In the genomic region with DNA sequence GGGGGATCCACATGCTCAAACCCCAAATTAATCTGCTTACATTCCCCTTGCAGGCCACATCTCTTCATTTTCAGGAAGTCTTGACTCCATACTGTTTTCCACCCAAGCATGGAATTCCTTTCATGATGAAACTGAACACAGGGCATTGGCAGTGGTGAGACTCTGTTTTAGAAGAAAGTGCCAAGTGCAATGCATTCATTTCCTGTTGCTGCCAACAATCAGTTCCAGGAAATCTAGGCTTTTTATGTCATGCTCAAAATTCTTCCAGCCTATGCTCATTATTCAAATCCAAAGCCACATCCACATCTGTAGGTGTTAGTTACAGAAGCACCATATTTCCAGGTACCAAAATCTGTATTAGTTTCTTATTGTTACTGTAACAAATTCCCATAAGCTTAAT, we compare ENCODE assay signal across 25 cellular contexts. TPM values are rescaled to one million over a fixed set of nuclear protein-coding genes. Genes with fewer than 3 reads are reported as not detected.
DNase-seq lines count a peak whose midpoint lies in the region; ATAC-seq and TF ChIP-seq lines count a peak whose summit lies in the region.
"Had no signal": no experiment of that assay in that cellular context is flagged by ENCODE, and none has a peak within 500 bp of the region (broad histone marks: within the 10 kb centered on the region; RNA-seq: fewer than 3 reads in every experiment).

No MANE protein-coding gene starts in this region.

- ATAC-seq in SK-N-SH treated with all-trans-retinoic acid at 6 μM for 48 hours (no peak), thoracic aorta (ENCODE audit: insufficient number of reproducible peaks, low FRiP score, low read depth) (peak; percentile 48)
- ATAC-seq: activated T-cell treated with anti-CD3 and anti-CD28 coated beads, Interleukin-2, amount 50 U/mL, for 4 hours; stimulated activated naive CD8-positive, alpha-beta T cell treated with anti-CD3 and anti-CD28 coated beads, Interleukin-15, Interleukin-2, amounts not matched to agents 100 U/mL and 50 U/mL, for 24 hours had no signal

- no peak overlapping the region for H3K4me3 ChIP-seq in SK-N-SH (ENCODE audit: low read depth in 2 of 2, low read length in 1 of 2)
- H3K4me3 ChIP-seq in ascending aorta: no peak overlapping the region
- no peak overlapping the region for H3K4me3 ChIP-seq in fibroblast of mammary gland (ENCODE audit: control insufficient read depth, low read depth, low read length)
- H3K4me3 ChIP-seq in thoracic aorta: no peak overlapping the region
- H3K4me3 ChIP-seq: spleen, tibial nerve had no signal

- no peak overlapping the region for H3K9ac ChIP-seq in SK-N-SH

- POLR2A ChIA-PET in SK-N-SH (lab: Yijun Ruan, JAX): no interaction called here

- H3K27me3 ChIP-seq in SK-N-SH (ENCODE audit: insufficient read depth): no peaks in the 10 kb centered on the region
- no peaks in the 10 kb centered on the region for H3K27me3 ChIP-seq in ascending aorta
- no peaks in the 10 kb centered on the region for H3K27me3 ChIP-seq in thoracic aorta (replicated peaks; ENCODE audit: insufficient read depth)
- H3K27me3 ChIP-seq: tibial nerve had no signal

- H3F3A ChIP-seq in SK-N-SH (replicated peaks; ENCODE audit: insufficient read depth): peaks cover 22% of the 10 kb centered on the region

- no peaks in the 10 kb centered on the region for H4K20me1 ChIP-seq in SK-N-SH (ENCODE audit: insufficient read depth)

- H3K36me3 ChIP-seq in SK-N-SH (replicated peaks in 1 of 2; ENCODE audit: control insufficient read depth in 1 of 2, insufficient read depth in 2 of 2, low read length in 1 of 2) (peaks cover 0 to 6% of the 10 kb centered on the region in 2 experiments), ascending aorta (no peaks in the 10 kb centered on the region), thoracic aorta (no peaks in the 10 kb centered on the region)
- H3K36me3 ChIP-seq: spleen, tibial nerve had no signal

- no peaks in the 10 kb centered on the region for H3K9me3 ChIP-seq in SK-N-SH
- no peaks in the 10 kb centered on the region for H3K9me3 ChIP-seq in ascending aorta
- no peaks in the 10 kb centered on the region for H3K9me3 ChIP-seq in thoracic aorta
- H3K9me3 ChIP-seq: spleen, tibial nerve had no signal

- H2AFZ ChIP-seq in SK-N-SH (ENCODE audit: low read depth): no peak overlapping the region

- DNase-seq in SK-N-SH: no peak
- DNase-seq in ascending aorta (ENCODE audit: low spot score in 2 of 2): no peak
- peak; percentile 57 for DNase-seq in fibroblast of mammary gland (ENCODE audit: low read depth)
- DNase-seq in thoracic aorta (ENCODE audit: low spot score): no peak
- no peak for DNase-seq in NCI-H524 (lab: John Stamatoyannopoulos, UW)
- DNase-seq in 8988T: no peak
- DNase-seq in posterior vena cava (ENCODE audit: low spot score): no peak
- DNase-seq: activated naive CD4-positive, alpha-beta T cell; activated T-cell treated with anti-CD3 and anti-CD28 coated beads, Interleukin-2, amount 50 U/mL, for 4 hours; amniotic stem cell; central memory CD4-positive, alpha-beta T cell; COR-L47; DMS79 treated with DMSO at 0.1 percent for 48 hours; NCI-H1694; NCI-H2171 treated with DMSO at 0.1 percent for 48 hours; NCI-H526 treated with DMSO at 0.1 percent for 48 hours; spleen; stimulated activated CD4-positive, alpha-beta T cell treated with anti-CD3 and anti-CD28 coated beads, Interleukin-4, amount 100 ng/mL, for 24 hours; stimulated activated naive CD8-positive, alpha-beta T cell treated with anti-CD3 and anti-CD28 coated beads, Interleukin-15, Interleukin-2, amounts not matched to agents 100 U/mL and 50 U/mL, for 24 hours had no signal

- CTCF ChIA-PET in SK-N-SH (lab: Yijun Ruan, JAX): interaction anchor here (0.6 kb wide), 1 partner anchor 102 kb away, joined by 3 read pairs; no protein-coding TSS in a partner anchor

- H3K27ac ChIP-seq in SK-N-SH (ENCODE audit: low read depth in 2 of 2, low read length in 1 of 2) (peak overlapping the region in 1 of 2 experiments; percentile 32; a peak in 1 of 4 replicates), ascending aorta (peak overlapping the region; percentile 29 to 32), thoracic aorta (peak overlapping the region in 1 of 2 donors; percentile 24)
- H3K27ac ChIP-seq: 22Rv1, spleen had no signal

- peak overlapping the region; percentile 38; the same call in 1 of the 2 replicates for H3K4me2 ChIP-seq in SK-N-SH

- no peak for TF ChIP-seq RAD21 in SK-N-SH (IDR thresholded peaks at IDR 0.05; ENCODE audit: low read length)

- peaks cover 8% of the 10 kb centered on the region; the same call in 1 of the 2 replicates for H3K79me2 ChIP-seq in SK-N-SH (ENCODE audit: insufficient read depth)

- no peaks in the 10 kb centered on the region for H3K9me2 ChIP-seq in SK-N-SH

- H3K4me1 ChIP-seq in SK-N-SH (ENCODE audit: control insufficient read depth in 1 of 2, insufficient read depth in 2 of 2, low read depth in 1 of 2, low read length in 1 of 2) (peaks cover 6 to 13% of the 10 kb centered on the region in 2 experiments; a peak in 2 of 4 replicates), ascending aorta (peaks cover 7 to 19% of the 10 kb centered on the region in 2 donors), thoracic aorta (ENCODE audit: control insufficient read depth in 1 of 2, low read depth in 2 of 2) (peaks cover 12 to 39% of the 10 kb centered on the region in 2 donors)

- intact Hi-C loops in ascending aorta (cut with DNase I): loop anchor here (5.0 to 10.0 kb wide), 2 partner anchors 53 to 1546 kb away; partner anchors contain the start of gene TAF15
- intact Hi-C loops in posterior vena cava (cut with DNase I): no loop called here

- TF ChIP-seq EP300 in SK-N-SH (IDR thresholded peaks at IDR 0.05; ENCODE audit: borderline replicate concordance in 1 of 2, low read depth in 1 of 2, low read length in 1 of 2): 0 out of 4 replicates have a peak, but pooled peaks of 1 of the 2 experiments have one; percentile 22

- no peak for TF ChIP-seq CTCF in SK-N-SH (IDR thresholded peaks at IDR 0.05)
- no peak for TF ChIP-seq CTCF in ascending aorta (IDR thresholded peaks at IDR 0.05)
- TF ChIP-seq CTCF in fibroblast of mammary gland (conservative IDR thresholded peaks at IDR 0.05; ENCODE audit: control insufficient read depth, insufficient read depth, low read depth, low read length): no peak
- no peak for TF ChIP-seq CTCF in thoracic aorta (IDR thresholded peaks at IDR 0.05)

TF ChIP-seq in SK-N-SH treated with all-trans-retinoic acid at 6 μM for 48 hours, 23 proteins besides CTCF, POLR2A, EP300 and RAD21 (continues in another document):
- TF ChIP-seq POU6F1 (CRISPR knock-in tag; IDR thresholded peaks at IDR 0.05; ENCODE audit: borderline replicate concordance, low read depth): no peak
- TF ChIP-seq SNAI2 (CRISPR knock-in tag; IDR thresholded peaks at IDR 0.05): no peak
- TF ChIP-seq ZNF70 (CRISPR knock-in tag; IDR thresholded peaks at IDR 0.05): no peak
- no peak for TF ChIP-seq ZNF8 (CRISPR knock-in tag; IDR thresholded peaks at IDR 0.05)
- TF ChIP-seq, protein P1, sequence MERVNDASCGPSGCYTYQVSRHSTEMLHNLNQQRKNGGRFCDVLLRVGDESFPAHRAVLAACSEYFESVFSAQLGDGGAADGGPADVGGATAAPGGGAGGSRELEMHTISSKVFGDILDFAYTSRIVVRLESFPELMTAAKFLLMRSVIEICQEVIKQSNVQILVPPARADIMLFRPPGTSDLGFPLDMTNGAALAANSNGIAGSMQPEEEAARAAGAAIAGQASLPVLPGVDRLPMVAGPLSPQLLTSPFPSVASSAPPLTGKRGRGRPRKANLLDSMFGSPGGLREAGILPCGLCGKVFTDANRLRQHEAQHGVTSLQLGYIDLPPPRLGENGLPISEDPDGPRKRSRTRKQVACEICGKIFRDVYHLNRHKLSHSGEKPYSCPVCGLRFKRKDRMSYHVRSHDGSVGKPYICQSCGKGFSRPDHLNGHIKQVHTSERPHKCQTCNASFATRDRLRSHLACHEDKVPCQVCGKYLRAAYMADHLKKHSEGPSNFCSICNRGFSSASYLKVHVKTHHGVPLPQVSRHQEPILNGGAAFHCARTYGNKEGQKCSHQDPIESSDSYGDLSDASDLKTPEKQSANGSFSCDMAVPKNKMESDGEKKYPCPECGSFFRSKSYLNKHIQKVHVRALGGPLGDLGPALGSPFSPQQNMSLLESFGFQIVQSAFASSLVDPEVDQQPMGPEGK (CRISPR knock-in tag; IDR thresholded peaks at IDR 0.05; ENCODE audit: borderline replicate concordance): no peak

RNA-seq across cellular contexts. Expression of gene CCL2, which starts 4.1 kb away (rescaled TPM):
- 210 and 296 TPM in 2 replicates for polyA plus RNA-seq in SK-N-SH (2012; rRNA removed)
- polyA plus RNA-seq in SK-N-SH (2012; cell fraction: cytosol; rRNA removed): 243 and 263 TPM in 2 replicates
- 186 and 278 TPM in 2 replicates for polyA plus RNA-seq in SK-N-SH (2012; cell fraction: nucleus; rRNA removed)
- total RNA-seq in ascending aorta (162 TPM), thoracic aorta (100 to 1,000 TPM; 324 to 448 TPM), posterior vena cava (100 to 1,000 TPM in 1 of 2 donors, 10 to 100 TPM in 1; 39.1 to 155 TPM)
- total RNA-seq: activated CD8-positive, alpha-beta memory T cell treated with anti-CD3 and anti-CD28 coated beads for 36 hours had no signal

RNA-seq across cellular contexts. Expression of gene CCL7, which starts 10.9 kb away (rescaled TPM):
- polyA plus RNA-seq in SK-N-SH (2012; rRNA removed): 0.50 and 0.72 TPM in 2 replicates
- polyA plus RNA-seq in SK-N-SH (2012; cell fraction: cytosol; rRNA removed): 0.89 and 0.94 TPM in 2 replicates
- 0.38 and 0.59 TPM in 2 replicates for polyA plus RNA-seq in SK-N-SH (2012; cell fraction: nucleus; rRNA removed)
- total RNA-seq in ascending aorta (not detected), thoracic aorta (1 to 10 TPM in 1 of 2 donors, not detected in 1; 1.3 TPM), posterior vena cava (under 1 TPM in 1 of 2 donors, not detected in 1; 0.52 TPM)
- total RNA-seq: activated CD8-positive, alpha-beta memory T cell treated with anti-CD3 and anti-CD28 coated beads for 36 hours; activated T-cell treated with anti-CD3 and anti-CD28 coated beads, Interleukin-2, amount 50 U/mL, for 4 hours; MCF 10A; spleen; tibial nerve had no signal
- polyA plus RNA-seq: spleen had no signal

RNA-seq across cellular contexts. Expression of gene CCL11, which starts 26.4 kb away (rescaled TPM):
- not detected in 2 replicates for polyA plus RNA-seq in SK-N-SH (2012; rRNA removed)
- not detected in 2 replicates for polyA plus RNA-seq in SK-N-SH (2012; cell fraction: cytosol; rRNA removed)
- polyA plus RNA-seq in SK-N-SH (2012; cell fraction: nucleus; rRNA removed): not detected in 2 replicates
- total RNA-seq in ascending aorta (not detected), thoracic aorta (not detected), posterior vena cava (under 1 TPM in 1 of 2 donors, not detected in 1; 0.90 TPM)
- total RNA-seq: activated CD8-positive, alpha-beta memory T cell treated with anti-CD3 and anti-CD28 coated beads for 36 hours; activated T-cell treated with anti-CD3 and anti-CD28 coated beads, Interleukin-2, amount 50 U/mL, for 4 hours; epithelial cell of proximal tubule; MCF 10A had no signal
